Comparison of ENCODE assay signal across 10 cellular contexts in genomic region chr7:121126801-121127534, GRCh38.
DNase-seq lines count a peak whose midpoint lies in the region; TF ChIP-seq lines count a peak whose summit lies in the region.
"Had no signal": no experiment of that assay in that cellular context is flagged by ENCODE, and none has a peak within 500 bp of the region (broad histone marks: within the 10 kb centered on the region; RNA-seq: fewer than 3 reads in every experiment).

No MANE protein-coding gene starts in this region.

- DNase-seq in SHP77 treated with DMSO at 0.1 percent for 48 hours (lab: John Stamatoyannopoulos, UW), result peak; percentile 5
- DNase-seq in SHP77 (lab: John Stamatoyannopoulos, UW), result no peak
- DNase-seq in NCI-H1417 treated with DMSO at 0.1 percent for 48 hours (lab: John Stamatoyannopoulos, UW), result peak; percentile 38
- no peak for DNase-seq in progenitor cell of endocrine pancreas (ENCODE audit: low spot score, unreplicated experiment)
- no peak for DNase-seq in lower leg skin (ENCODE audit: low spot score in 2 of 2)
- no peak for DNase-seq in AG08395 (ENCODE audit: low spot score)
- no peak for DNase-seq in stimulated activated CD4-positive, alpha-beta T cell treated with anti-CD3 and anti-CD28 coated beads, Interleukin-15, amount 100 ng/mL, for 24 hours
- DNase-seq: activated B cell treated with CpG ODN at 0.5 μM for 24 hours, C1 segment of cervical spinal cord had no signal

- H3K36me3 Mint-ChIP-seq in brain, result no peaks in the 10 kb centered on the region
- no peaks in the 10 kb centered on the region for H3K36me3 Mint-ChIP-seq in progenitor cell of endocrine pancreas (ENCODE audit: insufficient read depth)

- TF ChIP-seq POLR2A in lower leg skin (IDR thresholded peaks at IDR 0.05), result no peak

- H3K4me3 Mint-ChIP-seq in brain (no peak overlapping the region), progenitor cell of endocrine pancreas (ENCODE audit: low read depth) (no peak overlapping the region)
- H3K4me3 Mint-ChIP-seq: activated B cell treated with CpG ODN at 0.5 μM for 24 hours had no signal

- H3K4me3 ChIP-seq in lower leg skin (ENCODE audit: low read depth, poor library complexity, severe bottlenecking), result no peak overlapping the region

- no peaks in the 10 kb centered on the region for H3K9me3 Mint-ChIP-seq in brain
- no peaks in the 10 kb centered on the region for H3K9me3 Mint-ChIP-seq in progenitor cell of endocrine pancreas (ENCODE audit: low read depth)
- H3K9me3 Mint-ChIP-seq: activated B cell treated with CpG ODN at 0.5 μM for 24 hours had no signal

- H3K27me3 Mint-ChIP-seq in brain (no peaks in the 10 kb centered on the region), progenitor cell of endocrine pancreas (no peaks in the 10 kb centered on the region)
- H3K27me3 Mint-ChIP-seq: activated B cell treated with CpG ODN at 0.5 μM for 24 hours had no signal

- no peak overlapping the region for H3K27ac Mint-ChIP-seq in brain
- H3K27ac Mint-ChIP-seq in progenitor cell of endocrine pancreas, result no peak overlapping the region
- H3K27ac Mint-ChIP-seq: activated B cell treated with CpG ODN at 0.5 μM for 24 hours had no signal

- intact Hi-C loops in lower leg skin (cut with DNase I; ENCODE audit: low total_unique reads), result no loop called here

- no peaks in the 10 kb centered on the region for H3K4me1 Mint-ChIP-seq in brain
- no peaks in the 10 kb centered on the region for H3K4me1 Mint-ChIP-seq in progenitor cell of endocrine pancreas (ENCODE audit: low read depth)

- TF ChIP-seq CTCF in brain (conservative IDR thresholded peaks at IDR 0.05), result peak; percentile 61
- TF ChIP-seq CTCF in progenitor cell of endocrine pancreas (IDR thresholded peaks at IDR 0.05; ENCODE audit: unreplicated experiment), result peak; percentile 31
- TF ChIP-seq CTCF in lower leg skin (IDR thresholded peaks at IDR 0.05), result no peak

- whole genome bisulfite sequencing in lower leg skin, 2 donors, result 35 to 44% methylated on average over 3 of the region's 3 CpGs

Comparison
In these comparisons a context has a peak if more than half of its experiments do, and no peak if none do; other contexts are left out.
1. DNase-seq: peak in SHP77 treated with DMSO at 0.1 percent for 48 hours (single experiment) and NCI-H1417 treated with DMSO at 0.1 percent for 48 hours (single experiment); none in SHP77 (0 of 2), progenitor cell of endocrine pancreas (single experiment), lower leg skin (0 of 2), AG08395 (single experiment) and stimulated activated CD4-positive, alpha-beta T cell treated with anti-CD3 and anti-CD28 coated beads, Interleukin-15, amount 100 ng/mL, for 24 hours (single experiment).
2. CTCF ChIP-seq: peak in brain (2 of 2) and progenitor cell of endocrine pancreas (single experiment); none in lower leg skin (0 of 3).